In the genomic region with DNA sequence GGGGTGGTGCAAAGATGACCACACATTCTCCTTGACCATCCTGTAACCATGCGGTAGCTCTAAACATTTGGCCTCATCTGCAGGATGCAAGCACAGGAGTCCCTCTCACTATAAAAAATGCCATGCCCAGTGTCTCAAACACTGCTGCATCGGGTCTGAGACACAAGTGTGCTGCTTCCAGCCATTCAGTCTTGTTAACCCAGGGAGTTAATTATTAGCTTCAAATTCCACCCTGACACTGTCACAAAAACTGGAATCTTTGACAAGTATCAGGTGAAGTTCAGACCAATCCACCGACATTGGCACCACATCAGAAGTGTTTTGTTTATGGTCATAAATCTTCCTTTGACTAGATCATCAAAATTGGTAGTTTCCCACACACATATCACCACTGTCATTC, we compare ENCODE assay signal across 19 cellular contexts.
DNase-seq lines count a peak whose midpoint lies in the region; ATAC-seq and TF ChIP-seq lines count a peak whose summit lies in the region.
"Had no signal": no experiment of that assay in that cellular context is flagged by ENCODE, and none has a peak within 500 bp of the region (broad histone marks: within the 10 kb centered on the region; RNA-seq: fewer than 3 reads in every experiment).

No MANE protein-coding gene starts in this region.

- H3K27me3 ChIP-seq in kidney epithelial cell (ENCODE audit: control insufficient read depth, insufficient read depth, low read length) = no peaks in the 10 kb centered on the region
- H3K27me3 ChIP-seq in right atrium auricular region = no peaks in the 10 kb centered on the region
- H3K27me3 ChIP-seq: MG63, SJSA1 had no signal

- ATAC-seq in mucosa of descending colon = peak; percentile 9
- ATAC-seq: Panc1 had no signal

- no peak for TF ChIP-seq CTCF in kidney epithelial cell (IDR thresholded peaks at IDR 0.05; ENCODE audit: insufficient read depth, low read length, poor library complexity, severe bottlenecking)
- no peak for TF ChIP-seq CTCF in mucosa of descending colon (IDR thresholded peaks at IDR 0.05)
- TF ChIP-seq CTCF in right atrium auricular region (IDR thresholded peaks at IDR 0.05) = no peak

- H3K36me3 ChIP-seq in kidney epithelial cell (ENCODE audit: control insufficient read depth, insufficient read depth, low read length) = no peaks in the 10 kb centered on the region
- H3K36me3 ChIP-seq in mucosa of descending colon (ENCODE audit: low read depth) = no peaks in the 10 kb centered on the region
- H3K36me3 ChIP-seq in right atrium auricular region = no peaks in the 10 kb centered on the region
- H3K36me3 ChIP-seq: MG63, SJSA1 had no signal

- H3K4me1 ChIP-seq in mucosa of descending colon (ENCODE audit: low read depth) (no peaks in the 10 kb centered on the region), right atrium auricular region (peaks cover 0 to 10% of the 10 kb centered on the region in 2 donors)
- H3K4me1 ChIP-seq: SJSA1 had no signal

- H3K9me3 ChIP-seq in mucosa of descending colon (no peaks in the 10 kb centered on the region), right atrium auricular region (peaks cover 0 to 8% of the 10 kb centered on the region in 2 donors)
- H3K9me3 ChIP-seq: MG63, SJSA1 had no signal

- DNase-seq in DMS53 (lab: John Stamatoyannopoulos, UW) = peak; percentile 67
- peak; percentile 47 for DNase-seq in HT-29 (ENCODE audit: low spot score)
- DNase-seq in kidney epithelial cell (ENCODE audit: low read depth) = peak; percentile 34
- DNase-seq in mucosa of descending colon = no peak
- DNase-seq in H4 (ENCODE audit: low spot score) = no peak
- no peak for DNase-seq in right atrium auricular region (ENCODE audit: low spot score)
- no peak for DNase-seq in NK-92 treated with Interleukin-12 subunit alpha and Interleukin-12 subunit beta, amount 100 ng/mL, for 24 hours (lab: John Stamatoyannopoulos, UW)
- DNase-seq: AML-193, DMS 273 treated with DMSO at 0.1 percent for 48 hours, GF-D8, HCEC 1CT, Kasumi-1, MG63, NCI-H1092, NCI-H2081, NCI-H82 had no signal

- H3K4me3 ChIP-seq in kidney epithelial cell (ENCODE audit: low read depth, low read length) (no peak overlapping the region), mucosa of descending colon (no peak overlapping the region), right atrium auricular region (no peak overlapping the region)
- H3K4me3 ChIP-seq: MG63, SJSA1 had no signal

- intact Hi-C loops in mucosa of descending colon (cut with DNase I, micrococcal nuclease) = no loop called here

- no peak overlapping the region for H3K27ac ChIP-seq in right atrium auricular region
- H3K27ac ChIP-seq: C4-2B, SJSA1 had no signal

Comparison
In these comparisons a context has a peak if more than half of its experiments do, and no peak if none do; other contexts are left out.
1. DNase-seq: peak in DMS53 (single experiment), HT-29 (single experiment) and kidney epithelial cell (single experiment); none in mucosa of descending colon (0 of 3), H4 (single experiment), right atrium auricular region (single experiment) and NK-92 treated with Interleukin-12 subunit alpha and Interleukin-12 subunit beta, amount 100 ng/mL, for 24 hours (single experiment).